In the genomic region with DNA sequence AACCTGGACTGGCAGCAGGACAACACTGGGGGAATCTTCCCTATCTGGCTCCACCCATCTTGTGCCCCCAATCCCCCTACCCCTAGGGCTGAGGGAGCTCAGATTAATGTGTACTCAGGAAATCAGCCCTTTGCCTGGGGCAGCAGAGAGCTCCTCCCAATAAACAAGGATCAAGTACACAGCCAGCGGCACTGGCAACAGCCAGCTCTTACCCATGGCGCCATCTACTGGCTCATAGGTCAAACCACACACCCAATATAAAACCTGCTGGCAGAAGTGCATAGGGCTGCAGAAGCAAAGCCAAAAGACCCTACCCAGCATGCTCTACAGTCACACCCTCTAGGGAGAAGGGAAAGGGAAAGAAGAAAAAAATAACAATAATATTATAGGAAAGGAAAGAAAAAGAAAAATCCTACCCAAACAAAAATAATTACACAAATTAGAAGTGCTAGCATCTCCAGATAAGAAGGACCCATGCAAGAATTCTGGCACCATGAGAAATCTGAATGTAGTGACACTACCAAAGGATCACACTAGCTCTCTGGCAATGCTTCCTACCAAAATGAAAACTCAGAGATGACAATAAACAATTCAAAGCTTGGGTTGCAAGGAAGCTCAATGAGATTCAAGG, we compare ENCODE assay signal across 8 cellular contexts.
A peak's percentile ranks its signal among the peaks of the same experiment; 100 is the strongest.
DNase-seq lines count a peak whose midpoint lies in the region; TF ChIP-seq lines count a peak whose summit lies in the region.
"Not testable (repeated sequence)": the region's sequence is repeated elsewhere in the genome, so short reads cannot be mapped to it uniquely, and the experiment has no call there.

No MANE protein-coding gene starts in this region.

- peak; percentile 20 for TF ChIP-seq CTCF in fibroblast of the aortic adventitia (IDR thresholded peaks at IDR 0.05; ENCODE audit: insufficient read depth, low read length)

- not testable (repeated sequence) for H3K4me1 ChIP-seq in Karpas-422 (ENCODE audit: low read length)

- not testable (repeated sequence) for H3K36me3 ChIP-seq in Karpas-422 (ENCODE audit: insufficient read depth, low read length)

- H4K20me1 ChIP-seq in Karpas-422 (ENCODE audit: insufficient read depth, low read depth, low read length) = not testable (repeated sequence)

- H3K9ac ChIP-seq in Karpas-422 (ENCODE audit: low read length) = not testable (repeated sequence)

- not testable (repeated sequence) for H2AFZ ChIP-seq in Karpas-422 (ENCODE audit: low read length)

- H3K9me3 ChIP-seq in Karpas-422 (ENCODE audit: low read length) = not testable (repeated sequence)

- H3K27me3 ChIP-seq in Karpas-422 (ENCODE audit: low read length) = not testable (repeated sequence)

- not testable (repeated sequence) for H3K4me3 ChIP-seq in Karpas-422 (ENCODE audit: low read length); fibroblast of the aortic adventitia (ENCODE audit: low read depth, low read length)

- H3K9me2 ChIP-seq in Karpas-422 (replicated peaks; ENCODE audit: insufficient read depth, low read length) = not testable (repeated sequence)

- H3K4me2 ChIP-seq in Karpas-422 (ENCODE audit: low read depth, low read length, poor library complexity, severe bottlenecking) = not testable (repeated sequence)

- not testable (repeated sequence) for H3K27ac ChIP-seq in Karpas-422 (ENCODE audit: low read length)

- DNase-seq in EH (ENCODE audit: low read depth) = peak; percentile 0
- peak; percentile 57 for DNase-seq in Karpas-422
- DNase-seq in NCI-H2171 treated with DMSO at 0.1 percent for 48 hours (lab: John Stamatoyannopoulos, UW) = peak; percentile 1
- DNase-seq in RPMI7951 (ENCODE audit: low read depth) = peak; percentile 5
- peak; percentile 10 to 11 for DNase-seq in activated CD4-positive, alpha-beta T cell treated with anti-CD3 and anti-CD28 coated beads, Interleukin-2, amount 50 U/mL, for 48 hours
- peak; percentile 53 for DNase-seq in fibroblast of the aortic adventitia (ENCODE audit: low read depth)
- DNase-seq in medulla oblongata (ENCODE audit: extremely low spot score) = peak; percentile 19
- peak; percentile 38 for DNase-seq in superior temporal gyrus (ENCODE audit: extremely low spot score)

- H3K79me2 ChIP-seq in Karpas-422 (ENCODE audit: low read length) = not testable (repeated sequence)

Comparison
In these comparisons a context has a peak if more than half of its experiments do, and no peak if none do; other contexts are left out.
1. DNase-seq: peak in every context shown above with its lines; median percentile 57 in Karpas-422; 53 in fibroblast of the aortic adventitia; 38 in superior temporal gyrus; 19 in medulla oblongata; 10 in activated CD4-positive, alpha-beta T cell treated with anti-CD3 and anti-CD28 coated beads, Interleukin-2, amount 50 U/mL, for 48 hours; 5 in RPMI7951; 1 in NCI-H2171 treated with DMSO at 0.1 percent for 48 hours; 0 in EH.